9 cellular contexts compared by ENCODE assay signal in the genomic region with DNA sequence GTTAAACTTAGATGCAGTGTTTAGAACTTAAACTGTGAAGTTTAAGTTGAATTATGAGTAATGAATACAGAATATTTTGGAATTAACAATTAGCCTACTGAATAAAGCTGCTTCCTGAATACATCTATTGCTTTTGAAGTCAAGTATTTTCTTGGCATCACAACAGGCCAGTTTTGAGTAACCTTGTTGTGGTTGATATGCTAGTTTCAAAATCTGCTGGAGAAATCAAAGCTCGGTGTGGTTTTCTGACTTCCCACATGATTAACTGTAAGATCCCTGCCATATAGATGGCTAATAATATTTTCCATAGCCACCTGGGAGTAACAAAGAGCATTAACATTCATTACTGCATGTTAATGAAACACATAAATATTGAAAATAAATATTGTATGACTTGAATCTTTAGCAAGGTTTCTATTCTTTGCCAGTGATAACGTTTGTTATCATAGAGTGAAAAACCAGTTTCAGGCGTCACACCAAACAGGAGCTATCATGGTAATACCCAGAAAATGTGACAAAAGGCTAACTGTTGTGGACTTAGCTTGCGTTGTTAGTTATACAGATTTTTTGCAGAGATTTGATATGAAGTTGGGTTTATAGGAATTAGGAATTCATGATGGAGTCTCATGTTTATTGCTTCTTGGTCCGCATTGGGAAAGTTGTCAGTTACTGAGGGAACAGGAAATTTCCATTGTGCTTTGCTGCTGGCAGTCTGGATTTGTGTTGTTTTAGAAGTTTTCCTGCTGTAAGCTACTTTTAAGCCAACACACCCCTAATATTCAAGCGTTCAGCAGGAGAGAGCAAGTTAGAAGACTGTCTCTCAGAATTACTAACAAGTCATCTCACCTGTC. TPM values are rescaled to one million over a fixed set of nuclear protein-coding genes. Genes with fewer than 3 reads are reported as not detected.
DNase-seq lines count a peak whose midpoint lies in the region; ATAC-seq and TF ChIP-seq lines count a peak whose summit lies in the region.
"Had no signal": no experiment of that assay in that cellular context is flagged by ENCODE, and none has a peak within 500 bp of the region (broad histone marks: within the 10 kb centered on the region; RNA-seq: fewer than 3 reads in every experiment).

No MANE protein-coding gene starts in this region.

- no peak for TF ChIP-seq POLR2A in gastrocnemius medialis (IDR thresholded peaks at IDR 0.05)

- TF ChIP-seq CTCF in Panc1 (IDR thresholded peaks at IDR 0.05) (no peak), gastrocnemius medialis (IDR thresholded peaks at IDR 0.05 in 4 of 5, conservative IDR thresholded peaks at IDR 0.05 in 1 of 5) (no peak)

- H3K27ac ChIP-seq in Panc1 (ENCODE audit: low read length): peak overlapping the region; percentile 97
- H3K27ac ChIP-seq in gastrocnemius medialis: peak overlapping the region; percentile 67 to 73 (median 68)

- DNase-seq in Panc1 (ENCODE audit: low read depth, low spot score) (no peak), fibroblast of peridontal ligament (ENCODE audit: extremely low read depth) (peak; percentile 76), gastrocnemius medialis (no peak), EL (no peak), NCI-H1694 treated with DMSO at 0.1 percent for 48 hours (lab: John Stamatoyannopoulos, UW) (no peak), GM03348 (ENCODE audit: low spot score) (no peak)
- DNase-seq: activated naive CD4-positive, alpha-beta T cell treated with anti-CD3 and anti-CD28 coated beads, Interleukin-2, amount 10 ng/mL, durations not matched to agents 7 days and 5 days had no signal

- H3K4me3 ChIP-seq in Panc1 (ENCODE audit: low read depth in 2 of 2, low read length in 2 of 2): peak overlapping the region; percentile 19 to 29
- H3K4me3 ChIP-seq in gastrocnemius medialis: peak overlapping the region in 1 of 4 donors; percentile 31

- ATAC-seq in GM18858 (IDR thresholded peaks at IDR 0.05; ENCODE audit: unreplicated experiment) (peak; percentile 69), Panc1 (no peak), gastrocnemius medialis (no peak), esophagus mucosa (no peak)

- H3K36me3 ChIP-seq in Panc1 (ENCODE audit: control insufficient read depth, insufficient read depth, low read length): no peaks in the 10 kb centered on the region
- H3K36me3 ChIP-seq in gastrocnemius medialis: no peaks in the 10 kb centered on the region

- BruUV-seq in Panc1 (replicated peaks; lab: Mats Ljungman, UMichigan): no TSS peak

- H3K9me3 ChIP-seq in Panc1 (ENCODE audit: control insufficient read depth, insufficient read depth, low read depth, low read length): no peaks in the 10 kb centered on the region
- H3K9me3 ChIP-seq in gastrocnemius medialis: no peaks in the 10 kb centered on the region

- H3K27me3 ChIP-seq in Panc1 (ENCODE audit: control insufficient read depth, insufficient read depth, low read length): no peaks in the 10 kb centered on the region
- no peaks in the 10 kb centered on the region for H3K27me3 ChIP-seq in gastrocnemius medialis

- H3K4me1 ChIP-seq in Panc1 (ENCODE audit: control insufficient read depth, insufficient read depth, low read length): peaks cover 77% of the 10 kb centered on the region
- H3K4me1 ChIP-seq in gastrocnemius medialis: peaks cover 59 to 81% of the 10 kb centered on the region in 2 donors

- CTCF ChIA-PET in Panc1 (lab: Charles Lee): interaction anchor here (0.6 kb wide), 1 partner anchor 55 kb away, joined by 4 read pairs; no protein-coding TSS in a partner anchor

- in situ Hi-C loops in Panc1 (cut with HindIII; ENCODE audit: low pct_unique_long_range_greater_than_20kb, low sequenced_read_pairs): no loop called here
- in situ Hi-C loops in gastrocnemius medialis (cut with MboI; ENCODE audit: low sequenced_read_pairs in 4 of 4): no loop called here

- intact Hi-C loops in Panc1 (cut with micrococcal nuclease; ENCODE audit: unreplicated experiment): no loop called here
- intact Hi-C loops in gastrocnemius medialis (cut with DNase I; ENCODE audit: low total_unique reads): no loop called here

- POLR2A ChIA-PET in Panc1 (lab: Charles Lee): interaction anchor here (0.6 to 0.9 kb wide), 2 partner anchors 9 to 53 kb away, joined by 3 to 4 read pairs; no protein-coding TSS in a partner anchor

RNA-seq across cellular contexts. Expression of gene PPFIBP1, which starts 32.1 kb away (rescaled TPM):
- 88.6 TPM for total RNA-seq in Panc1 (2021; ENCODE audit: unreplicated experiment)
- polyA plus RNA-seq in Panc1 (2012; ENCODE audit: insufficient read length): 36.9 TPM
- total RNA-seq in gastrocnemius medialis: 10 to 100 TPM; 18.3 to 33.2 (median 27.4) TPM
- 57.3 TPM for total RNA-seq in esophagus mucosa
